ENCODE assay signal across 9 cellular contexts in genomic region chr1:1232801-1233566, GRCh38. TPM values are rescaled to one million over a fixed set of nuclear protein-coding genes. Genes with fewer than 3 reads are reported as not detected.
DNase-seq lines count a peak whose midpoint lies in the region; ATAC-seq, FAIRE-seq and TF ChIP-seq lines count a peak whose summit lies in the region.
"Had no signal": no experiment of that assay in that cellular context is flagged by ENCODE, and none has a peak within 500 bp of the region (broad histone marks: within the 10 kb centered on the region; RNA-seq: fewer than 3 reads in every experiment).

No MANE protein-coding gene starts in this region.

- TF ChIP-seq CTCF in activated B cell treated with CpG ODN at 0.5 μM for 24 hours (IDR thresholded peaks at IDR 0.05) (no peak), left lung (IDR thresholded peaks at IDR 0.05) (no peak), stomach (IDR thresholded peaks at IDR 0.05) (no peak)

- H3K9me3 Mint-ChIP-seq in activated CD4-positive, alpha-beta T cell treated with anti-CD3 and anti-CD28 coated beads for 36 hours (ENCODE audit: low read depth): no peaks in the 10 kb centered on the region
- no peaks in the 10 kb centered on the region for H3K9me3 Mint-ChIP-seq in activated B cell treated with CpG ODN at 0.5 μM for 24 hours

- H3K27me3 ChIP-seq in left lung (peaks cover 8 to 19% of the 10 kb centered on the region in 2 donors), stomach (peaks cover 0 to 16% (median 12%) of the 10 kb centered on the region in 3 donors)

- 78 to 91% (median 83%) methylated on average over 57 to 97 of the region's 97 CpGs for WGBS in stomach, 5 donors

- peaks cover 0 to 21% of the 10 kb centered on the region in 2 donors for H3K36me3 ChIP-seq in left lung
- peaks cover 9 to 40% (median 29%) of the 10 kb centered on the region in 4 donors for H3K36me3 ChIP-seq in stomach

- peak overlapping the region; percentile 72 for H3K4me3 Mint-ChIP-seq in activated CD4-positive, alpha-beta T cell treated with anti-CD3 and anti-CD28 coated beads for 36 hours
- peak overlapping the region; percentile 69 for H3K4me3 Mint-ChIP-seq in activated B cell treated with CpG ODN at 0.5 μM for 24 hours

- peak overlapping the region; percentile 90 for H3K27ac Mint-ChIP-seq in activated CD4-positive, alpha-beta T cell treated with anti-CD3 and anti-CD28 coated beads for 36 hours
- peak overlapping the region; percentile 46 for H3K27ac Mint-ChIP-seq in activated B cell treated with CpG ODN at 0.5 μM for 24 hours

- CTCF ChIA-PET in activated CD4-positive, alpha-beta T cell treated with anti-CD3 and anti-CD28 coated beads for 36 hours (lab: Charles Lee): no interaction called here
- CTCF ChIA-PET in activated B cell treated with CpG ODN at 0.5 μM for 24 hours (lab: Charles Lee): no interaction called here

- peaks cover 35% of the 10 kb centered on the region for H3K36me3 Mint-ChIP-seq in activated CD4-positive, alpha-beta T cell treated with anti-CD3 and anti-CD28 coated beads for 36 hours (ENCODE audit: low read depth)
- H3K36me3 Mint-ChIP-seq in activated B cell treated with CpG ODN at 0.5 μM for 24 hours (ENCODE audit: low read depth): peaks cover 35% of the 10 kb centered on the region

- intact Hi-C loops in activated CD4-positive, alpha-beta T cell treated with anti-CD3 and anti-CD28 coated beads for 36 hours (cut with DNase I, micrococcal nuclease): loop anchor here (1.0 to 2.0 kb wide), 16 partner anchors 19 to 382 kb away; partner anchors contain the start of genes C1orf159 (in 2 of the 2), ATAD3A (in 1 of the 2), AURKAIP1 (in 1 of the 2) and CCNL2 (in 1 of the 2)
- intact Hi-C loops in activated B cell treated with CpG ODN at 0.5 μM for 24 hours (cut with micrococcal nuclease) (loop anchor here (1.0 to 5.0 kb wide), 3 partner anchors 72 to 117 kb away; partner anchors contain the start of gene C1orf159), left lung (cut with DNase I) (no loop called here), stomach (cut with DNase I; ENCODE audit: low total_unique reads) (no loop called here)

- H3K4me1 ChIP-seq in left lung (peaks cover 5 to 38% of the 10 kb centered on the region in 2 donors), stomach (peaks cover 35 to 71% (median 59%) of the 10 kb centered on the region in 4 donors)

- DNase-seq in activated CD4-positive, alpha-beta T cell treated with anti-CD3 and anti-CD28 coated beads for 36 hours: no peak
- no peak for DNase-seq in activated CD4-positive, alpha-beta T cell treated with anti-CD3 and anti-CD28 coated beads, Interleukin-2, amount 50 U/mL, for 48 hours
- no peak for DNase-seq in activated B cell treated with CpG ODN at 0.5 μM for 24 hours
- no peak for DNase-seq in left lung
- DNase-seq in stomach: no peak
- no peak for DNase-seq in ureter (ENCODE audit: low spot score)
- DNase-seq in H54 (ENCODE audit: insufficient read length, low spot score): no peak
- DNase-seq: SIG-M5 had no signal

- H3K4me1 Mint-ChIP-seq in activated CD4-positive, alpha-beta T cell treated with anti-CD3 and anti-CD28 coated beads for 36 hours: peaks cover 35% of the 10 kb centered on the region
- peaks cover 43% of the 10 kb centered on the region for H3K4me1 Mint-ChIP-seq in activated B cell treated with CpG ODN at 0.5 μM for 24 hours

- POLR2A ChIA-PET in activated CD4-positive, alpha-beta T cell treated with anti-CD3 and anti-CD28 coated beads for 36 hours (lab: Charles Lee): no interaction called here
- POLR2A ChIA-PET in activated B cell treated with CpG ODN at 0.5 μM for 24 hours (lab: Charles Lee): interaction anchor here (2.2 kb wide), 1 partner anchor 111 kb away, joined by 16 read pairs; no protein-coding TSS in a partner anchor

- no peak for FAIRE-seq in H54 (lab: Jason Lieb, UNC)

- ATAC-seq in activated CD4-positive, alpha-beta T cell treated with anti-CD3 and anti-CD28 coated beads for 36 hours: no peak
- no peak for ATAC-seq in activated B cell treated with CpG ODN at 0.5 μM for 24 hours (ENCODE audit: low read depth)
- ATAC-seq in left lung: no peak
- no peak for ATAC-seq in GM18870 (IDR thresholded peaks at IDR 0.05; ENCODE audit: unreplicated experiment)

- H3K9me3 ChIP-seq in left lung (no peaks in the 10 kb centered on the region), stomach (peaks cover 0 to 3% (median 0%) of the 10 kb centered on the region in 4 donors)

- no peak for TF ChIP-seq EP300 in stomach (IDR thresholded peaks at IDR 0.05)

- no peak for TF ChIP-seq POLR2A in stomach (IDR thresholded peaks at IDR 0.05)
- TF ChIP-seq POLR2A in H54 (IDR thresholded peaks at IDR 0.05; ENCODE audit: low read depth, low read length): no peak

- H3K27ac ChIP-seq in left lung: no peak overlapping the region
- H3K27ac ChIP-seq in stomach: peak overlapping the region in 1 of 5 donors; percentile 65

- H3K4me3 ChIP-seq in left lung: peak overlapping the region; percentile 28 to 40
- peak overlapping the region; percentile 39 to 50 (median 40) for H3K4me3 ChIP-seq in stomach

- no peaks in the 10 kb centered on the region for H3K27me3 Mint-ChIP-seq in activated CD4-positive, alpha-beta T cell treated with anti-CD3 and anti-CD28 coated beads for 36 hours
- H3K27me3 Mint-ChIP-seq in activated B cell treated with CpG ODN at 0.5 μM for 24 hours: no peaks in the 10 kb centered on the region

RNA-seq across cellular contexts. Expression of gene B3GALT6, which starts 0.9 kb away (rescaled TPM):
- total RNA-seq in activated CD4-positive, alpha-beta T cell treated with anti-CD3 and anti-CD28 coated beads for 36 hours: 10 to 100 TPM in 1 of 2 experiments, 1 to 10 TPM in 1; 9.4 to 12.2 TPM
- total RNA-seq in activated B cell treated with CpG ODN at 0.5 μM for 24 hours (20.9 and 22.1 TPM in 2 replicates), left lung (10 to 100 TPM; 12.6 to 25.2 TPM), stomach (10 to 100 TPM in 1 of 5 donors, 1 to 10 TPM in 3, not detected in 1; 1.8 to 13.8 (median 8.1) TPM), ureter (14.8 TPM)
- polyA plus RNA-seq in stomach: 1 to 10 TPM; 3.7 to 9.7 (median 6.7) TPM

RNA-seq across cellular contexts. Expression of gene SDF4, which starts 1.2 kb away (rescaled TPM):
- 100 to 1,000 TPM; 108 to 128 TPM for total RNA-seq in activated CD4-positive, alpha-beta T cell treated with anti-CD3 and anti-CD28 coated beads for 36 hours
- 94.4 and 97.9 TPM in 2 replicates for total RNA-seq in activated B cell treated with CpG ODN at 0.5 μM for 24 hours
- total RNA-seq in left lung: 100 to 1,000 TPM; 152 to 166 TPM
- 100 to 1,000 TPM in 2 of 5 donors, 10 to 100 TPM in 3; 50.3 to 404 (median 65.3) TPM for total RNA-seq in stomach
- 10 to 100 TPM; 50.4 to 83.6 (median 61.9) TPM for polyA plus RNA-seq in stomach
- 134 TPM for total RNA-seq in ureter

RNA-seq across cellular contexts. Expression of gene C1QTNF12, which starts 13.5 kb away (rescaled TPM):
- 1 to 10 TPM; 1.1 to 1.6 TPM for total RNA-seq in activated CD4-positive, alpha-beta T cell treated with anti-CD3 and anti-CD28 coated beads for 36 hours
- 2.5 and 2.7 TPM in 2 replicates for total RNA-seq in activated B cell treated with CpG ODN at 0.5 μM for 24 hours
- 1 to 10 TPM; 1.2 to 2.2 TPM for total RNA-seq in left lung
- total RNA-seq in stomach: 10 to 100 TPM in 2 of 5 donors, 1 to 10 TPM in 2, not detected in 1; 1.5 to 21.3 (median 6.4) TPM
- 1 to 10 TPM in 2 of 3 donors, not detected in 1; 1.6 to 3.2 TPM for polyA plus RNA-seq in stomach
- total RNA-seq in ureter: 3.4 TPM

RNA-seq across cellular contexts. Expression of gene TNFRSF4, which starts 19.0 kb away (rescaled TPM):
- 100 to 1,000 TPM; 340 to 418 TPM for total RNA-seq in activated CD4-positive, alpha-beta T cell treated with anti-CD3 and anti-CD28 coated beads for 36 hours
- total RNA-seq in activated B cell treated with CpG ODN at 0.5 μM for 24 hours (0.86 and 1.1 TPM in 2 replicates), left lung (1 to 10 TPM; 2.8 to 3.5 TPM), stomach (under 1 TPM in 1 of 5 donors, not detected in 4; 0.55 TPM), ureter (2.0 TPM)
- polyA plus RNA-seq in stomach: 1 to 10 TPM; 1.7 to 4.5 (median 4.2) TPM

RNA-seq across cellular contexts. Expression of gene TNFRSF18, which starts 26.6 kb away (rescaled TPM):
- total RNA-seq in activated CD4-positive, alpha-beta T cell treated with anti-CD3 and anti-CD28 coated beads for 36 hours: 100 to 1,000 TPM in 1 of 2 experiments, 10 to 100 TPM in 1; 95.0 to 164 TPM
- 36.7 and 37.5 TPM in 2 replicates for total RNA-seq in activated B cell treated with CpG ODN at 0.5 μM for 24 hours
- 1 to 10 TPM; 1.1 to 1.3 TPM for total RNA-seq in left lung
- total RNA-seq in stomach: 10 to 100 TPM in 1 of 5 donors, 1 to 10 TPM in 1, not detected in 3; 1.7 to 11.9 TPM
- polyA plus RNA-seq in stomach: 1 to 10 TPM in 1 of 3 donors, under 1 TPM in 1, not detected in 1; 0.37 to 3.6 TPM
- total RNA-seq in ureter: 3.3 TPM

Comparison
In these comparisons a context has a peak if more than half of its experiments do, and no peak if none do; other contexts are left out.
1. intact Hi-C loops: an anchor here in activated CD4-positive, alpha-beta T cell treated with anti-CD3 and anti-CD28 coated beads for 36 hours (1.0 to 2.0 kb wide) and activated B cell treated with CpG ODN at 0.5 μM for 24 hours (1.0 to 5.0 kb wide); none called in left lung and stomach.